Comparison of ENCODE assay signal across 17 cellular contexts in genomic region chr5:77390222-77390621, GRCh38.
"Had no signal": no experiment of that assay in that cellular context is flagged by ENCODE, and none has a peak within 500 bp of the region (broad histone marks: within the 10 kb centered on the region; RNA-seq: fewer than 3 reads in every experiment).

No MANE protein-coding gene starts in this region.

- H3K4me3 ChIP-seq: dorsolateral prefrontal cortex, mucosa of descending colon, sigmoid colon, stomach, suprapubic skin, transverse colon had no signal

- H3K27ac ChIP-seq: foreskin keratinocyte, neutrophil, suprapubic skin had no signal

- H3K9me3 ChIP-seq: mucosa of descending colon, neutrophil, sigmoid colon, stomach, suprapubic skin, transverse colon had no signal

- H3K36me3 ChIP-seq: neutrophil, sigmoid colon, stomach, suprapubic skin, transverse colon had no signal

- ATAC-seq: esophagus mucosa; foreskin keratinocyte; left ventricle myocardium superior; mucosa of descending colon; naive thymus-derived CD8-positive, alpha-beta T cell had no signal

- H3K27me3 ChIP-seq: dorsolateral prefrontal cortex, foreskin keratinocyte, neutrophil, sigmoid colon, stomach, suprapubic skin, transverse colon had no signal

- H3K4me1 ChIP-seq: foreskin keratinocyte, suprapubic skin had no signal

- DNase-seq: cortex of kidney; dorsolateral prefrontal cortex; effector memory CD4-positive, alpha-beta T cell; foreskin keratinocyte; immature natural killer cell; left ventricle myocardium superior; mucosa of descending colon; naive thymus-derived CD8-positive, alpha-beta T cell; posterior cingulate gyrus; sigmoid colon; stimulated activated CD4-positive, alpha-beta T cell treated with anti-CD3 and anti-CD28 coated beads, Interleukin-12 subunit alpha, Interleukin-12 subunit beta, amount 100 ng/mL, for 4 hours; stimulated activated naive CD4-positive, alpha-beta T cell; stomach; transverse colon had no signal
